ENCODE assay signal across 16 cellular contexts in the genomic region with DNA sequence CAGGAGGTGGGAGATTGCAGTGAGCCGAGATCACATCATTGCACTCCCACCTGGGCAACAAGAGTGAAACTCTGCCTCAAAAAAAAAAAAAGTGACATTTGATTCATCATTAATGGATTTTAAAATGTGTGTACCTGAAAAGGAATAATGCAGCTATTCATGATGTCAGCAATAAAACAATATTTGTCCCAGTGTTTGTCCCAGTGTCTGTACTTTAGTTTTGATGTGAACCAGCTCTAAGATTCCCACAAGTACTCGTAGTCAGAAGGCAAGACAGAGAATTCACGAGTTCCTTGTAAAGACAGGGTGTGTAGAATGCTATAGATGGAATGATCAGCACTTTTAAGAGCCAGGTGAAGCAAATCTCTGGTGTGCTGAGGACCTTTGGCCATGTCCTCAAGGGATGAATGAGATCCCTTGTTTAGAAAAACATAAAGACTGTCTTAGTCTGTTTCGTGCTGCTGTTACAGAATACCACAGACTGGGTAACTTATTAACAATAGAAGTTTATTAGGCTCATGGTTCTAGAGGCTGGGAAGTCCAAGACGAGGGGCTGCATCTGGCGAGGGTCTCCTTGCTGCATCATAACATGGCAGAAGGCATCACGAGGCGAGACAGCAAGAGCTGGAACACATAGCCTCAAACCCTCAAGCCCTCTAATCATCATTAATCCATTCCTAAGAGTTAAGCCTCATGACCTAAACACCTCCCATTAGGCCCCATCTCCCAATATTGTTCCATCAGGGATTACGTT. TPM values are rescaled to one million over a fixed set of nuclear protein-coding genes. Genes with fewer than 3 reads are reported as not detected.
DNase-seq lines count a peak whose midpoint lies in the region; ATAC-seq and TF ChIP-seq lines count a peak whose summit lies in the region.
"Had no signal": no experiment of that assay in that cellular context is flagged by ENCODE, and none has a peak within 500 bp of the region (broad histone marks: within the 10 kb centered on the region; RNA-seq: fewer than 3 reads in every experiment).

No MANE protein-coding gene starts in this region.

- intact Hi-C loops in mucosa of descending colon (cut with DNase I, micrococcal nuclease) = no loop called here
- intact Hi-C loops in stomach (cut with DNase I; ENCODE audit: low total_unique reads) = no loop called here

- H3K4me3 Mint-ChIP-seq in endothelial cell (ENCODE audit: unreplicated experiment) = no peak overlapping the region
- H3K4me3 Mint-ChIP-seq: CD4-positive, alpha-beta T cell; GM23338 had no signal

- H3K4me3 ChIP-seq in mucosa of descending colon (no peak overlapping the region), stomach (no peak overlapping the region)
- H3K4me3 ChIP-seq: BLaER1 treated with 17β-estradiol and CSF1 and Interleukin-3, amounts not matched to agents 10 nM and 100 nM; GM12878; GM23338 had no signal

- peak; percentile 72 for ATAC-seq in mucosa of descending colon
- no peak for ATAC-seq in GM19463 (IDR thresholded peaks at IDR 0.05; ENCODE audit: unreplicated experiment)
- ATAC-seq: GM12878, GM23338 had no signal

- peaks cover 1% of the 10 kb centered on the region for H3K27me3 Mint-ChIP-seq in endothelial cell (ENCODE audit: unreplicated experiment)

- H3K4me1 ChIP-seq in mucosa of descending colon (ENCODE audit: low read depth) (peaks cover 25% of the 10 kb centered on the region), stomach (peaks cover 12 to 17% (median 14%) of the 10 kb centered on the region in 4 donors)
- H3K4me1 ChIP-seq: BLaER1 treated with 17β-estradiol and CSF1 and Interleukin-3, amounts not matched to agents 10 nM and 100 nM had no signal

- H3K4me1 Mint-ChIP-seq in endothelial cell (ENCODE audit: unreplicated experiment) = peaks cover 2% of the 10 kb centered on the region
- H3K4me1 Mint-ChIP-seq: GM23338 had no signal

- H3K36me3 Mint-ChIP-seq in endothelial cell (ENCODE audit: low read depth, unreplicated experiment) = peaks cover 3% of the 10 kb centered on the region

- peak in 1 of 3 donors; percentile 29 for DNase-seq in mucosa of descending colon
- no peak for DNase-seq in stomach
- DNase-seq in hepatic stellate cell (ENCODE audit: low spot score) = no peak
- DNase-seq in endothelial cell (ENCODE audit: low spot score) = no peak
- no peak for DNase-seq in HK-2 (ENCODE audit: unreplicated experiment)
- DNase-seq: Calu3; CD4-positive, alpha-beta T cell; DMS 273 treated with DMSO at 0.1 percent for 48 hours; H7 had no signal

- no peak for TF ChIP-seq EP300 in stomach (IDR thresholded peaks at IDR 0.05)

- 80 to 87% (median 84%) methylated on average over 9 of the region's 9 CpGs for WGBS in stomach, 5 donors

- no peak overlapping the region for H3K27ac Mint-ChIP-seq in endothelial cell (ENCODE audit: unreplicated experiment)
- H3K27ac Mint-ChIP-seq: CD4-positive, alpha-beta T cell; GM23338 had no signal

- H3K36me3 ChIP-seq in mucosa of descending colon (ENCODE audit: low read depth) (no peaks in the 10 kb centered on the region), stomach (no peaks in the 10 kb centered on the region)
- H3K36me3 ChIP-seq: BLaER1 treated with 17β-estradiol and CSF1 and Interleukin-3, amounts not matched to agents 10 nM and 100 nM had no signal

- H3K9me3 Mint-ChIP-seq in endothelial cell (ENCODE audit: unreplicated experiment) = no peaks in the 10 kb centered on the region
- H3K9me3 Mint-ChIP-seq: CD4-positive, alpha-beta T cell had no signal

- H3K27ac ChIP-seq in C4-2B (peak overlapping the region; percentile 96), VCaP (peak overlapping the region; percentile 98), stomach (peak overlapping the region in 3 of 5 donors; percentile 19 to 74 (median 57))
- H3K27ac ChIP-seq: BLaER1 treated with 17β-estradiol and CSF1 and Interleukin-3, amounts not matched to agents 10 nM and 100 nM had no signal

- TF ChIP-seq CTCF in C4-2B (conservative IDR thresholded peaks at IDR 0.05) (no peak), VCaP (conservative IDR thresholded peaks at IDR 0.05) (no peak), mucosa of descending colon (IDR thresholded peaks at IDR 0.05) (no peak), stomach (IDR thresholded peaks at IDR 0.05) (no peak), endothelial cell (IDR thresholded peaks at IDR 0.05; ENCODE audit: unreplicated experiment) (no peak)

- H3K27me3 ChIP-seq in stomach = peaks cover 0 to 5% (median 0%) of the 10 kb centered on the region in 3 donors
- H3K27me3 ChIP-seq: BLaER1 treated with 17β-estradiol and CSF1 and Interleukin-3, amounts not matched to agents 10 nM and 100 nM had no signal

- no peak for TF ChIP-seq POLR2A in stomach (IDR thresholded peaks at IDR 0.05)

- H3K9me3 ChIP-seq in mucosa of descending colon (no peaks in the 10 kb centered on the region), stomach (no peaks in the 10 kb centered on the region)

RNA-seq across cellular contexts. Expression of gene TMPRSS2, which starts 12.0 kb away (rescaled TPM):
- total RNA-seq in mucosa of descending colon (100 to 1,000 TPM; 283 to 624 (median 566) TPM), stomach (100 to 1,000 TPM; 102 to 554 (median 195) TPM), endothelial cell (ENCODE audit: unreplicated experiment) (46.3 TPM)
- polyA plus RNA-seq in stomach = 100 to 1,000 TPM in 1 of 3 donors, 10 to 100 TPM in 2; 58.2 to 106 (median 59.2) TPM
- total RNA-seq: CD4-positive, alpha-beta T cell; HT1080 had no signal
